13 cellular contexts compared by ENCODE assay signal in genomic region chr4:37528161-37528560, GRCh38.
DNase-seq lines count a peak whose midpoint lies in the region; ATAC-seq and TF ChIP-seq lines count a peak whose summit lies in the region.
"Had no signal": no experiment of that assay in that cellular context is flagged by ENCODE, and none has a peak within 500 bp of the region (broad histone marks: within the 10 kb centered on the region; RNA-seq: fewer than 3 reads in every experiment).

No MANE protein-coding gene starts in this region.

- no peaks in the 10 kb centered on the region; the same call in 1 of the 2 replicates for H3K4me1 ChIP-seq in PC-9 (replicated peaks; ENCODE audit: insufficient read depth)

- H2AFZ ChIP-seq in PC-9, result no peak overlapping the region

- TF ChIP-seq CTCF in PC-9 (conservative IDR thresholded peaks at IDR 0.05), result no peak; the same call in 1 of the 2 replicates

- no peak overlapping the region for H3K4me3 ChIP-seq in PC-9

- 0 out of 2 replicates have a peak, but pooled peaks cover 4% of the 10 kb centered on the region for H3F3A ChIP-seq in PC-9 (ENCODE audit: insufficient read depth, low read depth)

- no peaks in the 10 kb centered on the region for H3K79me2 ChIP-seq in PC-9 (ENCODE audit: low read depth)

- no peak overlapping the region for H3K27ac ChIP-seq in PC-9

- H3K36me3 ChIP-seq in PC-9 (ENCODE audit: low read depth), result no peaks in the 10 kb centered on the region

- intact Hi-C loops in PC-9 (cut with micrococcal nuclease; ENCODE audit: unreplicated experiment), result loop anchor here (1.0 kb wide), 1 partner anchor 75 kb away; a partner anchor contains a TSS

- no peaks in the 10 kb centered on the region for H3K9me2 ChIP-seq in PC-9 (ENCODE audit: insufficient read depth)

- POLR2A ChIA-PET in PC-9 (lab: Charles Lee; ENCODE audit: unreplicated experiment), result interaction anchor here (0.6 kb wide), 1 partner anchor 86 kb away, joined by 3 read pairs; no protein-coding TSS in a partner anchor

- peak; percentile 47 for ATAC-seq in esophagus mucosa
- ATAC-seq in HG02623 (IDR thresholded peaks at IDR 0.05; ENCODE audit: unreplicated experiment), result no peak
- ATAC-seq: activated CD8-positive, alpha-beta T cell treated with anti-CD3 and anti-CD28 coated beads for 36 hours; natural killer cell treated with Interleukin-12 subunit alpha and Interleukin-12 subunit beta and Interleukin-15 and Interleukin-18, amount 100 ng/mL, for 72 hours had no signal

- no TSS peak for BruUV-seq in PC-9 (replicated peaks; lab: Mats Ljungman, UMichigan)

- 0 out of 2 replicates have a peak overlapping the region, but pooled peaks have one; percentile 11 for H3K4me2 ChIP-seq in PC-9

- H3K9me3 ChIP-seq in PC-9 (ENCODE audit: insufficient read depth, low read depth), result no peaks in the 10 kb centered on the region

- H4K20me1 ChIP-seq in PC-9 (ENCODE audit: insufficient read depth), result no peaks in the 10 kb centered on the region

- no peaks in the 10 kb centered on the region for H3K27me3 ChIP-seq in PC-9 (ENCODE audit: insufficient read depth, low read depth)

- CTCF ChIA-PET in PC-9 (lab: Charles Lee), result interaction anchor here (0.8 kb wide), 1 partner anchor 75 kb away, joined by 3 read pairs; a partner anchor contains a TSS

- DNase-seq in HT1080 (ENCODE audit: low read depth) (peak; percentile 31), PC-9 (peak; percentile 11 to 73), renal cortical epithelial cell (ENCODE audit: low read depth) (peak; percentile 87), AG08395 (ENCODE audit: low spot score) (no peak), DMS153 treated with DMSO at 0.1 percent for 48 hours (lab: John Stamatoyannopoulos, UW; ENCODE audit: unreplicated experiment) (no peak), germinal center (ENCODE audit: low spot score) (no peak)
- DNase-seq: activated CD8-positive, alpha-beta T cell treated with anti-CD3 and anti-CD28 coated beads for 36 hours; activated naive CD4-positive, alpha-beta T cell treated with anti-CD3 and anti-CD28 coated beads, Interleukin-2, amount 50 U/mL, for 16 hours; cerebellar nuclear complex; stimulated activated CD8-positive, alpha-beta memory T cell treated with anti-CD3 and anti-CD28 coated beads, Interleukin-4, amount 100 ng/mL, for 48 hours had no signal

Comparison
In these comparisons a context has a peak if more than half of its experiments do, and no peak if none do; other contexts are left out.
1. DNase-seq: peak in HT1080 (single experiment), PC-9 (2 of 2) and renal cortical epithelial cell (single experiment); none in AG08395 (single experiment), DMS153 treated with DMSO at 0.1 percent for 48 hours (single experiment) and germinal center (single experiment).